19 cellular contexts compared by ENCODE assay signal in genomic region chr20:51275816-51276215, GRCh38.
A peak's percentile ranks its signal among the peaks of the same experiment; 100 is the strongest.
DNase-seq lines count a peak whose midpoint lies in the region; ATAC-seq and TF ChIP-seq lines count a peak whose summit lies in the region.
"Had no signal": no experiment of that assay in that cellular context is flagged by ENCODE, and none has a peak within 500 bp of the region (broad histone marks: within the 10 kb centered on the region; RNA-seq: fewer than 3 reads in every experiment).

No MANE protein-coding gene starts in this region.

- TF ChIP-seq CTCF in osteoblast (IDR thresholded peaks at IDR 0.05; ENCODE audit: extremely low read depth, low read depth, low read length) (no peak), right lobe of liver (IDR thresholded peaks at IDR 0.05) (no peak)

- H3K27ac ChIP-seq in osteoblast (ENCODE audit: low read depth, low read length) = no peak overlapping the region
- no peak overlapping the region for H3K27ac ChIP-seq in right lobe of liver
- H3K27ac ChIP-seq: prostate gland, WERI-Rb-1 had no signal

- peaks cover 13% of the 10 kb centered on the region for H3K4me1 ChIP-seq in osteoblast (ENCODE audit: insufficient read depth, low read length)
- H3K4me1 ChIP-seq in right lobe of liver = no peaks in the 10 kb centered on the region
- H3K4me1 ChIP-seq: prostate gland had no signal

- no peak for ATAC-seq in right lobe of liver
- no peak for ATAC-seq in HG03342 (IDR thresholded peaks at IDR 0.05; ENCODE audit: unreplicated experiment)
- ATAC-seq: Panc1 had no signal

- H3K4me2 ChIP-seq in osteoblast (ENCODE audit: insufficient read depth, low read length) = peak overlapping the region; percentile 75

- intact Hi-C loops in right lobe of liver (cut with DNase I) = no loop called here

- H3K4me3 ChIP-seq in osteoblast (ENCODE audit: insufficient read depth, low read length) (peak overlapping the region; percentile 51), right lobe of liver (no peak overlapping the region)
- H3K4me3 ChIP-seq: prostate gland had no signal

- no peaks in the 10 kb centered on the region for H4K20me1 ChIP-seq in osteoblast (ENCODE audit: insufficient read depth, low read length)

- WGBS in right lobe of liver (ENCODE audit: insufficient coverage, low coverage, low lambda C conversion rate, missing lambda C conversion rate) = 25% methylated on average over 14 of the region's 14 CpGs

- H3K36me3 ChIP-seq in osteoblast (ENCODE audit: insufficient read depth, low read length) = no peaks in the 10 kb centered on the region
- no peaks in the 10 kb centered on the region for H3K36me3 ChIP-seq in right lobe of liver
- H3K36me3 ChIP-seq: prostate gland, WERI-Rb-1 had no signal

- no peaks in the 10 kb centered on the region for H3K79me2 ChIP-seq in osteoblast (ENCODE audit: insufficient read depth, low read length)

- DNase-seq in EH (ENCODE audit: low read depth) = peak; percentile 80
- DNase-seq in RPMI7951 (ENCODE audit: low read depth) = peak; percentile 77
- DNase-seq in fibroblast of gingiva (ENCODE audit: low read depth) = peak; percentile 17
- DNase-seq in osteoblast (ENCODE audit: insufficient read length, low spot score, missing footprints) = peak; percentile 86
- no peak for DNase-seq in right lobe of liver
- DNase-seq in NCI-H1694 (lab: John Stamatoyannopoulos, UW) = no peak
- DNase-seq in midbrain (lab: John Stamatoyannopoulos, UW) = no peak
- DNase-seq: activated CD8-positive, alpha-beta memory T cell treated with anti-CD3 and anti-CD28 coated beads, Interleukin-2, amount 50 U/mL, for 4 hours; activated naive CD4-positive, alpha-beta T cell treated with anti-CD3 and anti-CD28 coated beads, Interleukin-2, amount 10 ng/mL, durations not matched to agents 7 days and 5 days; CD4-positive, alpha-beta memory T cell; endodermal cell; Kasumi-1; naive B cell; NCI-H2029; NCI-H69; WERI-Rb-1 had no signal

- no peak for TF ChIP-seq POLR2A in right lobe of liver (IDR thresholded peaks at IDR 0.05)

- H3K27me3 ChIP-seq in osteoblast (ENCODE audit: insufficient read depth, low read length) = peaks cover 11% of the 10 kb centered on the region
- H3K27me3 ChIP-seq in right lobe of liver = no peaks in the 10 kb centered on the region

- H2AFZ ChIP-seq in osteoblast (ENCODE audit: low read length) = no peak overlapping the region

- H3K9me3 ChIP-seq in osteoblast (ENCODE audit: low read depth, low read length) (no peaks in the 10 kb centered on the region), right lobe of liver (no peaks in the 10 kb centered on the region)
- H3K9me3 ChIP-seq: prostate gland had no signal

Comparison
In these comparisons a context has a peak if more than half of its experiments do, and no peak if none do; other contexts are left out.
1. DNase-seq: peak in EH (single experiment), RPMI7951 (single experiment), fibroblast of gingiva (single experiment) and osteoblast (single experiment); none in right lobe of liver (0 of 3), NCI-H1694 (single experiment) and midbrain (single experiment).